8 cellular contexts compared by ENCODE assay signal in the genomic region with DNA sequence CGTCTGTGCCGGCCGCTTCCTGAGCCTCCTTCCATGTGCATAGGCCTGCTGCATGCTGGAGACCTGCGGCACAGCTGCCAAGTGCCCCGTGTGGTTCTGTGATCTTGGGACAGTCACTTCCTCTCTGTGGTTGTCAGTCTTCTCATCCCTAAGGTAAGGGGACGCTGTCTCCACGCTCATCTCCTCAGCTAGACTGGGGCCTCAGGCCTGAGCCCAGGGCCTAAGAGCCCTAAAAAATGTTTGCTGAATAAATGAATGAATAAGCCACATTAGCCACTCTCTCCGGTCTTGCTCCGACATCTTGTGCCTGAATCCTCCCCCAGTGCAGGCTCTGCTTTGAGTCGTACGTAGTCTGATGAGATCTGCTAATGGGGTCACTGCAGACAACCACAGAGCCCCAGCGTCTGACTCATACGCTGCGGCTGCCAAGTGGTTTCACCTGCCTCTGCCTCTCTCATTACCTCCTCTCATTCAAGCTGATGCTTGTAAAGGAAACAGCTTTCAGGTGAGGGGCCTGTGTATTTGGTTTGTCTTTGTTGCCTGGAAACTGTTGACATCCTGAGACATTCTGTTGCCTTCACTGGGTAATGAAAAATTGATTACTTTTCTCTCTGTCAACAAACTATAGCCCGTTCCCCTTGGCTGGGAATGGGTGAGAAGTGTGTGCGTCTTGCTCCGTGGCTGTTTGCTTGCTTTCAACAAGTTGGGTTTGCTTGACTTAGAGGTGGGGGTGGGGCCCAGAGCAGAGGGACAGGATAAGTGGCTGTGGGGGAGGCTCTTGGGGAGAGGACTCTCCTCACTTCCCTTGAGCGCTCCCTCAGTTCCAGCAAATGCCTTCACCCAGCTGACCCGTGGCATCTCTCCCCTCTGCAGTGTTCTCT. TPM values are rescaled to one million over a fixed set of nuclear protein-coding genes. Genes with fewer than 3 reads are reported as not detected.
A peak's percentile ranks its signal among the peaks of the same experiment; 100 is the strongest.
DNase-seq lines count a peak whose midpoint lies in the region; ATAC-seq and TF ChIP-seq lines count a peak whose summit lies in the region.

No MANE protein-coding gene starts in this region.

- H3K36me3 ChIP-seq in upper lobe of right lung: no peaks in the 10 kb centered on the region
- H3K36me3 ChIP-seq in H7 (replicated peaks; ENCODE audit: control insufficient read depth, insufficient read depth, low read length): no peaks in the 10 kb centered on the region

- no peaks in the 10 kb centered on the region for H3K4me1 ChIP-seq in upper lobe of right lung

- intact Hi-C loops in upper lobe of right lung (cut with DNase I): no loop called here

- no peak overlapping the region for H3K4me3 ChIP-seq in upper lobe of right lung
- no peak overlapping the region for H3K4me3 ChIP-seq in H7 (ENCODE audit: insufficient read depth, low read depth, low read length)

- H3K9me3 ChIP-seq in upper lobe of right lung: no peaks in the 10 kb centered on the region

- in situ Hi-C loops in T47D (cut with HindIII; ENCODE audit: low pct_unique_long_range_greater_than_20kb, low sequenced_read_pairs): no loop called here

- TF ChIP-seq CTCF in upper lobe of right lung (IDR thresholded peaks at IDR 0.05): no peak

- no peaks in the 10 kb centered on the region for H3K27me3 ChIP-seq in upper lobe of right lung
- H3K27me3 ChIP-seq in H7 (ENCODE audit: control insufficient read depth, insufficient read depth, low read length): no peaks in the 10 kb centered on the region

- peak overlapping the region; percentile 76 for H3K27ac ChIP-seq in upper lobe of right lung

- ATAC-seq in upper lobe of right lung: peak; percentile 73

- DNase-seq in Daoy (ENCODE audit: low read depth) (peak; percentile 89), NCI-H187 (lab: John Stamatoyannopoulos, UW) (peak; percentile 82 to 93), T47D (ENCODE audit: low read depth in 1 of 2, low spot score in 1 of 2) (peak; percentile 42 to 97), non-pigmented ciliary epithelial cell (ENCODE audit: low read depth) (peak; percentile 60), upper lobe of right lung (peak; percentile 78), germinal center (ENCODE audit: low spot score) (no peak), H7 (no peak)
- DNase-seq in activated CD4-positive, CD25-positive, alpha-beta regulatory T cell treated with anti-CD3 and anti-CD28 coated beads, Interleukin-2, amount 50 U/mL, for 16 hours (ENCODE audit: low read depth, low spot score): peak; percentile 70

RNA-seq across cellular contexts. Expression of a gene that starts 15.9 kb away (rescaled TPM):
- 111 and 148 TPM in 2 replicates for total RNA-seq in Daoy (2014; rRNA removed; shearing (Covaris generic))
- total RNA-seq in upper lobe of right lung: 1,255 TPM
- 252 and 393 TPM in 2 replicates for total RNA-seq in H7 (2014; rRNA removed; shearing (Covaris generic))

RNA-seq across cellular contexts. Expression of a gene that starts 54.3 kb away (rescaled TPM):
- 107 and 148 TPM in 2 replicates for total RNA-seq in Daoy (2014; rRNA removed; shearing (Covaris generic))
- total RNA-seq in upper lobe of right lung: 2.7 TPM
- 68.6 and 81.9 TPM in 2 replicates for total RNA-seq in H7 (2014; rRNA removed; shearing (Covaris generic))

Comparison
In these comparisons a context has a peak if more than half of its experiments do, and no peak if none do; other contexts are left out.
1. DNase-seq: peak in Daoy (single experiment), NCI-H187 (2 of 2), activated CD4-positive, CD25-positive, alpha-beta regulatory T cell treated with anti-CD3 and anti-CD28 coated beads, Interleukin-2, amount 50 U/mL, for 16 hours (single experiment), T47D (2 of 2), non-pigmented ciliary epithelial cell (single experiment) and upper lobe of right lung (single experiment); none in germinal center (single experiment) and H7 (single experiment).
2. RNA of a gene that starts 54.3 kb away (total RNA-seq): 107 to 148 TPM in Daoy and 68.6 to 81.9 TPM in H7; 2.7 TPM in upper lobe of right lung (single experiment); every median in the first group is over 10 times any median in the second.